8 cellular contexts compared by ENCODE assay signal in genomic region chr21:21232320-21232719, GRCh38.
A peak's percentile ranks its signal among the peaks of the same experiment; 100 is the strongest.
DNase-seq lines count a peak whose midpoint lies in the region; ATAC-seq, FAIRE-seq and TF ChIP-seq lines count a peak whose summit lies in the region.

No MANE protein-coding gene starts in this region.

- no peaks in the 10 kb centered on the region for H3F3A ChIP-seq in GM23248 (ENCODE audit: insufficient read depth)

- H3K9ac ChIP-seq in GM23248: no peak overlapping the region

- H3K27ac Mint-ChIP-seq in nephron progenitor cell: no peak overlapping the region

- no peak overlapping the region for H3K4me3 Mint-ChIP-seq in nephron progenitor cell

- H3K27me3 ChIP-seq in GM23248 (replicated peaks; ENCODE audit: insufficient read depth): no peaks in the 10 kb centered on the region
- no peaks in the 10 kb centered on the region for H3K27me3 ChIP-seq in small intestine (ENCODE audit: control insufficient read depth in 2 of 2, insufficient read depth in 2 of 2, low read length in 2 of 2)

- WGBS in GM23248 (ENCODE audit: low coverage in 1 of 2, low lambda C conversion rate in 2 of 2, missing lambda C conversion rate in 2 of 2), 2 experiments: 0 to 4% methylated on average over 1 of the region's 1 CpG
- 5 to 10% (median 8%) methylated on average over 1 of the region's 1 CpG for WGBS in small intestine, 3 donors

- H2AFZ ChIP-seq in GM23248: 0 out of 2 replicates have a peak overlapping the region, but pooled peaks have one; percentile 4

- H3K9me2 ChIP-seq in GM23248 (ENCODE audit: insufficient read depth): no peaks in the 10 kb centered on the region

- H3K79me2 ChIP-seq in GM23248 (ENCODE audit: insufficient read depth): no peaks in the 10 kb centered on the region

- TF ChIP-seq CTCF in cardiac fibroblast (IDR thresholded peaks at IDR 0.05; ENCODE audit: low read depth, low read length) (peak; percentile 42), nephron progenitor cell (IDR thresholded peaks at IDR 0.05) (peak; percentile 32)

- H3K9me3 ChIP-seq in GM23248 (ENCODE audit: low read depth) (no peaks in the 10 kb centered on the region), small intestine (ENCODE audit: control insufficient read depth, low read depth) (no peaks in the 10 kb centered on the region)

- DNase-seq in GM23248 (peak; percentile 61), NCI-H1694 treated with DMSO at 0.1 percent for 48 hours (lab: John Stamatoyannopoulos, UW) (peak; percentile 24), cardiac fibroblast (ENCODE audit: low read depth in 2 of 2) (peak; percentile 72 to 79), nephron progenitor cell (peak; percentile 4), GM19240 (ENCODE audit: insufficient read length, low spot score) (no peak), small intestine (no peak)
- no peak for DNase-seq in central memory CD4-positive, alpha-beta T cell

- no peak overlapping the region for H3K4me2 ChIP-seq in GM23248 (ENCODE audit: unreplicated experiment)

- no peaks in the 10 kb centered on the region for H3K4me1 Mint-ChIP-seq in nephron progenitor cell

- H3K27ac ChIP-seq in GM23248: no peak overlapping the region
- no peak overlapping the region for H3K27ac ChIP-seq in small intestine (ENCODE audit: low read depth in 1 of 2, low read length in 1 of 2)

- H3K4me1 ChIP-seq in GM23248 (ENCODE audit: insufficient read depth): no peaks in the 10 kb centered on the region
- no peaks in the 10 kb centered on the region for H3K4me1 ChIP-seq in small intestine (ENCODE audit: control insufficient read depth in 2 of 2, insufficient read depth in 1 of 2, low read depth in 1 of 2, low read length in 1 of 2)

- in situ Hi-C loops in GM23248 (cut with MboI): loop anchor here (25.0 kb wide), 1 partner anchor 1555 kb away; no protein-coding TSS in a partner anchor

- no peaks in the 10 kb centered on the region for H3K27me3 Mint-ChIP-seq in nephron progenitor cell (ENCODE audit: low read depth, poor library complexity)

- H3K9me3 Mint-ChIP-seq in nephron progenitor cell: no peaks in the 10 kb centered on the region

- H3K4me3 ChIP-seq in GM23248 (no peak overlapping the region), cardiac fibroblast (replicated peaks in 1 of 2; ENCODE audit: low read depth in 2 of 2, low read length in 2 of 2) (no peak overlapping the region), small intestine (ENCODE audit: low read depth in 1 of 2, low read length in 2 of 2) (no peak overlapping the region)

- ATAC-seq in HG02970 (IDR thresholded peaks at IDR 0.05; ENCODE audit: low FRiP score, unreplicated experiment): no peak

- no peak for FAIRE-seq in small intestine (lab: Jason Lieb, UNC)

- no peaks in the 10 kb centered on the region for H4K20me1 ChIP-seq in GM23248 (ENCODE audit: insufficient read depth)

- no peaks in the 10 kb centered on the region for H3K36me3 Mint-ChIP-seq in nephron progenitor cell (ENCODE audit: low read depth)

- no peaks in the 10 kb centered on the region for H3K36me3 ChIP-seq in GM23248 (ENCODE audit: low read depth)
- H3K36me3 ChIP-seq in small intestine (ENCODE audit: control insufficient read depth in 2 of 2, insufficient read depth in 2 of 2, low read length in 2 of 2): no peaks in the 10 kb centered on the region

Comparison
In these comparisons a context has a peak if more than half of its experiments do, and no peak if none do; other contexts are left out.
1. DNase-seq: peak in GM23248 (single experiment), NCI-H1694 treated with DMSO at 0.1 percent for 48 hours (single experiment), cardiac fibroblast (2 of 2) and nephron progenitor cell (single experiment); none in central memory CD4-positive, alpha-beta T cell (single experiment), GM19240 (single experiment) and small intestine (single experiment).